Comparison of ENCODE assay signal across 28 cellular contexts in genomic region chr1:6942990-6943389, GRCh38.
"Had no signal": no experiment of that assay in that cellular context is flagged by ENCODE, and none has a peak within 500 bp of the region (broad histone marks: within the 10 kb centered on the region; RNA-seq: fewer than 3 reads in every experiment).

No MANE protein-coding gene starts in this region.

- H3K9me3 Mint-ChIP-seq: dendritic cell treated with granulocyte-macrophage colony-stimulating factor and Interleukin-4, amounts not matched to agents 40 ng/mL and 50 ng/mL, for 4 days; effector memory CD8-positive, alpha-beta T cell had no signal

- DNase-seq: colonic mucosa; cortex of kidney; effector CD8-positive, alpha-beta T cell; effector memory CD8-positive, alpha-beta T cell; endodermal cell; erythroblast; esophagus squamous epithelium; foreskin fibroblast; foreskin melanocyte; gastrocnemius medialis; glutamatergic neuron; head of caudate nucleus; heart right ventricle; hippocampal formation; left cardiac atrium; left lung; left ventricle myocardium superior; lower lobe of right lung; mesenchymal stem cell; mucosa of descending colon; naive B cell had no signal

- H3K4me3 ChIP-seq: colonic mucosa, esophagus squamous epithelium, gastrocnemius medialis, heart right ventricle, left lung, lower lobe of right lung, mucosa of descending colon had no signal

- H3K27ac ChIP-seq: colonic mucosa, epithelial cell of prostate, esophagus squamous epithelium, gastrocnemius medialis, heart right ventricle, left lung, lower lobe of right lung had no signal

- H3K36me3 Mint-ChIP-seq: naive B cell had no signal

- H3K27me3 Mint-ChIP-seq: dendritic cell treated with granulocyte-macrophage colony-stimulating factor and Interleukin-4, amounts not matched to agents 40 ng/mL and 50 ng/mL, for 4 days had no signal

- ATAC-seq: effector memory CD8-positive, alpha-beta T cell; esophagus mucosa; gastrocnemius medialis; heart right ventricle; left cardiac atrium; left lung; left ventricle myocardium superior; lower lobe of right lung; mucosa of descending colon had no signal

- H3K27ac Mint-ChIP-seq: dendritic cell treated with granulocyte-macrophage colony-stimulating factor and Interleukin-4, amounts not matched to agents 40 ng/mL and 50 ng/mL, for 4 days; effector memory CD8-positive, alpha-beta T cell; endodermal cell; mesothelial cell of epicardium; naive B cell had no signal

- H3K9me3 ChIP-seq: colonic mucosa, esophagus squamous epithelium, gastrocnemius medialis, heart right ventricle, left lung, lower lobe of right lung, mucosa of descending colon had no signal

- H3K4me1 ChIP-seq: colonic mucosa, esophagus squamous epithelium, gastrocnemius medialis, heart right ventricle, left lung, lower lobe of right lung had no signal

- H3K4me3 Mint-ChIP-seq: dendritic cell treated with granulocyte-macrophage colony-stimulating factor and Interleukin-4, amounts not matched to agents 40 ng/mL and 50 ng/mL, for 4 days; effector memory CD8-positive, alpha-beta T cell; endodermal cell; mesothelial cell of epicardium; naive B cell had no signal

- FAIRE-seq: endometrium, islet of Langerhans, keratinocyte had no signal

- H3K27me3 ChIP-seq: colonic mucosa, gastrocnemius medialis, left lung had no signal

- H3K36me3 ChIP-seq: colonic mucosa, esophagus squamous epithelium, gastrocnemius medialis, heart right ventricle, left lung, lower lobe of right lung had no signal

- H3K4me1 Mint-ChIP-seq: endodermal cell, mesothelial cell of epicardium, naive B cell had no signal
